ENCODE assay signal across 9 cellular contexts in genomic region chr17:41785876-41786226, GRCh38. TPM values are rescaled to one million over a fixed set of nuclear protein-coding genes. Genes with fewer than 3 reads are reported as not detected.
DNase-seq lines count a peak whose midpoint lies in the region; ATAC-seq, FAIRE-seq and TF ChIP-seq lines count a peak whose summit lies in the region.
"Had no signal": no experiment of that assay in that cellular context is flagged by ENCODE, and none has a peak within 500 bp of the region (broad histone marks: within the 10 kb centered on the region; RNA-seq: fewer than 3 reads in every experiment).

No MANE protein-coding gene starts in this region.

- H3K9ac ChIP-seq in kidney (ENCODE audit: low read length in 2 of 2), result peak overlapping the region; percentile 74 to 84

- H3K27me3 Mint-ChIP-seq in stimulated activated naive CD8-positive, alpha-beta T cell treated with anti-CD3 and anti-CD28 coated beads, Interleukin-15, Interleukin-2, amounts not matched to agents 100 ng/mL and 50 ng/mL, for 24 hours, result peaks cover 18% of the 10 kb centered on the region

- WGBS in adrenal gland, 4 donors, result 3 to 7% (median 4%) methylated on average over 8 to 21 of the region's 21 CpGs
- WGBS in suprapubic skin, result 0% methylated on average over 10 of the region's 21 CpGs

- no peaks in the 10 kb centered on the region for H3K9me3 Mint-ChIP-seq in stimulated activated naive CD8-positive, alpha-beta T cell treated with anti-CD3 and anti-CD28 coated beads, Interleukin-15, Interleukin-2, amounts not matched to agents 100 ng/mL and 50 ng/mL, for 24 hours

- peaks cover 35% of the 10 kb centered on the region for H3K4me1 Mint-ChIP-seq in stimulated activated naive CD8-positive, alpha-beta T cell treated with anti-CD3 and anti-CD28 coated beads, Interleukin-15, Interleukin-2, amounts not matched to agents 100 ng/mL and 50 ng/mL, for 24 hours (ENCODE audit: low read depth)

- no peak for DNase-seq in stimulated activated naive CD8-positive, alpha-beta T cell treated with anti-CD3 and anti-CD28 coated beads, Interleukin-15, Interleukin-2, amounts not matched to agents 100 U/mL and 50 U/mL, for 24 hours
- DNase-seq in adrenal gland (no peak), kidney (peak; percentile 94), suprapubic skin (ENCODE audit: low spot score in 2 of 2) (peak; percentile 85 to 90)
- no peak for DNase-seq in stimulated activated CD4-positive, alpha-beta T cell treated with anti-CD3 and anti-CD28 coated beads, Interleukin-2, amount 100 ng/mL, for 24 hours

- no peak for TF ChIP-seq EP300 in suprapubic skin (IDR thresholded peaks at IDR 0.05)

- H3K36me3 ChIP-seq in adrenal gland (replicated peaks in 1 of 2) (no peaks in the 10 kb centered on the region), kidney (ENCODE audit: control insufficient read depth in 1 of 2, insufficient read depth in 2 of 2, low read length in 2 of 2) (peaks cover 0 to 4% of the 10 kb centered on the region in 2 donors), suprapubic skin (no peaks in the 10 kb centered on the region)

- TF ChIP-seq CTCF in adrenal gland (IDR thresholded peaks at IDR 0.05) (no peak), kidney (IDR thresholded peaks at IDR 0.05; ENCODE audit: borderline replicate concordance, extremely low read depth, insufficient read depth) (no peak), suprapubic skin (IDR thresholded peaks at IDR 0.05) (no peak)

- peak overlapping the region in 3 of 4 donors; percentile 28 to 65 (median 65) for H3K4me3 ChIP-seq in adrenal gland
- peak overlapping the region; percentile 79 to 82 for H3K4me3 ChIP-seq in kidney (ENCODE audit: low read length in 2 of 2)
- H3K4me3 ChIP-seq in suprapubic skin, result peak overlapping the region; percentile 97

- H3K27ac ChIP-seq in adrenal gland (peak overlapping the region in 4 of 5 donors; percentile 9 to 79 (median 58)), kidney (ENCODE audit: low read depth in 2 of 2, low read length in 2 of 2) (peak overlapping the region; percentile 91 to 97), suprapubic skin (peak overlapping the region; percentile 100)

- H3K9me3 ChIP-seq in adrenal gland (replicated peaks in 1 of 3) (no peaks in the 10 kb centered on the region), kidney (ENCODE audit: control insufficient read depth in 1 of 2, low read length in 2 of 2) (no peaks in the 10 kb centered on the region), suprapubic skin (no peaks in the 10 kb centered on the region)

- intact Hi-C loops in adrenal gland (cut with DNase I), result no loop called here
- intact Hi-C loops in kidney (cut with DNase I), result no loop called here

- H3K27me3 ChIP-seq in adrenal gland (no peaks in the 10 kb centered on the region), suprapubic skin (no peaks in the 10 kb centered on the region)

- peak overlapping the region; percentile 60 for H3K4me3 Mint-ChIP-seq in stimulated activated naive CD8-positive, alpha-beta T cell treated with anti-CD3 and anti-CD28 coated beads, Interleukin-15, Interleukin-2, amounts not matched to agents 100 ng/mL and 50 ng/mL, for 24 hours

- H3K36me3 Mint-ChIP-seq in stimulated activated naive CD8-positive, alpha-beta T cell treated with anti-CD3 and anti-CD28 coated beads, Interleukin-15, Interleukin-2, amounts not matched to agents 100 ng/mL and 50 ng/mL, for 24 hours (ENCODE audit: low read depth), result no peaks in the 10 kb centered on the region

- H3K27ac Mint-ChIP-seq in stimulated activated naive CD8-positive, alpha-beta T cell treated with anti-CD3 and anti-CD28 coated beads, Interleukin-15, Interleukin-2, amounts not matched to agents 100 ng/mL and 50 ng/mL, for 24 hours, result no peak overlapping the region

- H3K4me1 ChIP-seq in adrenal gland (replicated peaks in 1 of 2) (peaks cover 0 to 36% of the 10 kb centered on the region in 2 donors), kidney (ENCODE audit: control insufficient read depth in 1 of 2, insufficient read depth in 1 of 2, low read depth in 1 of 2, low read length in 2 of 2) (peaks cover 23 to 33% of the 10 kb centered on the region in 2 donors), suprapubic skin (peaks cover 78% of the 10 kb centered on the region)

- TF ChIP-seq POLR2A in adrenal gland (IDR thresholded peaks at IDR 0.05) (no peak), suprapubic skin (IDR thresholded peaks at IDR 0.05) (no peak)

- ATAC-seq in stimulated activated naive CD8-positive, alpha-beta T cell treated with anti-CD3 and anti-CD28 coated beads, Interleukin-15, Interleukin-2, amounts not matched to agents 100 U/mL and 50 U/mL, for 24 hours, result no peak
- ATAC-seq in GM18519 (IDR thresholded peaks at IDR 0.05; ENCODE audit: low FRiP score, unreplicated experiment) (no peak), GM19328 (IDR thresholded peaks at IDR 0.05; ENCODE audit: unreplicated experiment) (no peak)

- FAIRE-seq in kidney (lab: Jason Lieb, UNC), result no peak
- FAIRE-seq: endometrium had no signal

RNA-seq across cellular contexts. Expression of gene JUP, which starts 0.7 kb away (rescaled TPM):
- total RNA-seq in adrenal gland (10 to 100 TPM; 26.0 to 81.3 (median 39.3) TPM), kidney (223 TPM), suprapubic skin (1,000 to 10,000 TPM; 1,107 to 2,369 (median 1,992) TPM)
- polyA plus RNA-seq in adrenal gland (10 to 100 TPM in 2 of 3 donors, 1 to 10 TPM in 1; 4.9 to 27.8 (median 21.1) TPM), kidney (ENCODE audit: insufficient read depth, low read depth, low replicate concordance) (148 TPM)

RNA-seq across cellular contexts. Expression of gene P3H4, which starts 25.9 kb away (rescaled TPM):
- total RNA-seq in adrenal gland (10 to 100 TPM; 22.7 to 67.2 (median 33.9) TPM), kidney (13.6 TPM), suprapubic skin (10 to 100 TPM in 1 of 4 donors, 1 to 10 TPM in 3; 8.5 to 18.6 (median 9.2) TPM)
- polyA plus RNA-seq in adrenal gland (10 to 100 TPM; 12.8 to 19.1 (median 14.1) TPM), kidney (ENCODE audit: insufficient read depth, low read depth, low replicate concordance) (13.7 TPM)

RNA-seq across cellular contexts. Expression of gene FKBP10, which starts 27.0 kb away (rescaled TPM):
- total RNA-seq in adrenal gland (100 to 1,000 TPM in 3 of 8 donors, 10 to 100 TPM in 5; 62.3 to 131 (median 85.1) TPM), kidney (38.3 TPM), suprapubic skin (10 to 100 TPM; 11.7 to 14.8 (median 12.4) TPM)
- polyA plus RNA-seq in adrenal gland (100 to 1,000 TPM in 2 of 3 donors, 10 to 100 TPM in 1; 28.4 to 244 (median 157) TPM), kidney (ENCODE audit: insufficient read depth, low read depth, low replicate concordance) (19.6 TPM)

RNA-seq across cellular contexts. Expression of gene NT5C3B, which starts 50.2 kb away (rescaled TPM):
- 10 to 100 TPM; 36.2 to 62.9 (median 47.0) TPM for total RNA-seq in adrenal gland
- polyA plus RNA-seq in adrenal gland, result 100 to 1,000 TPM in 1 of 3 donors, 10 to 100 TPM in 2; 51.4 to 121 (median 98.8) TPM
- 44.0 TPM for total RNA-seq in kidney
- polyA plus RNA-seq in kidney (ENCODE audit: insufficient read depth, low read depth, low replicate concordance), result 88.0 TPM
- 10 to 100 TPM; 21.6 to 41.2 (median 30.7) TPM for total RNA-seq in suprapubic skin

RNA-seq across cellular contexts. Expression of gene HAP1, which starts 51.4 kb away (rescaled TPM):
- total RNA-seq in adrenal gland, result 1 to 10 TPM in 3 of 8 donors, under 1 TPM in 4, not detected in 1; 0.31 to 2.8 (median 0.65) TPM
- 1 to 10 TPM in 1 of 3 donors, under 1 TPM in 2; 0.26 to 2.8 (median 0.91) TPM for polyA plus RNA-seq in adrenal gland
- 1.3 TPM for total RNA-seq in kidney
- 0.99 TPM for polyA plus RNA-seq in kidney (ENCODE audit: insufficient read depth, low read depth, low replicate concordance)
- 1 to 10 TPM; 1.0 to 9.3 (median 1.2) TPM for total RNA-seq in suprapubic skin

Comparison
In these comparisons a context has a peak if more than half of its experiments do, and no peak if none do; other contexts are left out.
1. DNase-seq: peak in kidney (single experiment) and suprapubic skin (2 of 2); none in stimulated activated naive CD8-positive, alpha-beta T cell treated with anti-CD3 and anti-CD28 coated beads, Interleukin-15, Interleukin-2, amounts not matched to agents 100 U/mL and 50 U/mL, for 24 hours (single experiment), adrenal gland (0 of 7) and stimulated activated CD4-positive, alpha-beta T cell treated with anti-CD3 and anti-CD28 coated beads, Interleukin-2, amount 100 ng/mL, for 24 hours (0 of 2).
2. Peak in every context shown above with its lines, with median percentiles within 50 percentile points of each other: H3K27ac ChIP-seq and H3K4me3 ChIP-seq.